8 cellular contexts compared by ENCODE assay signal in the genomic region with DNA sequence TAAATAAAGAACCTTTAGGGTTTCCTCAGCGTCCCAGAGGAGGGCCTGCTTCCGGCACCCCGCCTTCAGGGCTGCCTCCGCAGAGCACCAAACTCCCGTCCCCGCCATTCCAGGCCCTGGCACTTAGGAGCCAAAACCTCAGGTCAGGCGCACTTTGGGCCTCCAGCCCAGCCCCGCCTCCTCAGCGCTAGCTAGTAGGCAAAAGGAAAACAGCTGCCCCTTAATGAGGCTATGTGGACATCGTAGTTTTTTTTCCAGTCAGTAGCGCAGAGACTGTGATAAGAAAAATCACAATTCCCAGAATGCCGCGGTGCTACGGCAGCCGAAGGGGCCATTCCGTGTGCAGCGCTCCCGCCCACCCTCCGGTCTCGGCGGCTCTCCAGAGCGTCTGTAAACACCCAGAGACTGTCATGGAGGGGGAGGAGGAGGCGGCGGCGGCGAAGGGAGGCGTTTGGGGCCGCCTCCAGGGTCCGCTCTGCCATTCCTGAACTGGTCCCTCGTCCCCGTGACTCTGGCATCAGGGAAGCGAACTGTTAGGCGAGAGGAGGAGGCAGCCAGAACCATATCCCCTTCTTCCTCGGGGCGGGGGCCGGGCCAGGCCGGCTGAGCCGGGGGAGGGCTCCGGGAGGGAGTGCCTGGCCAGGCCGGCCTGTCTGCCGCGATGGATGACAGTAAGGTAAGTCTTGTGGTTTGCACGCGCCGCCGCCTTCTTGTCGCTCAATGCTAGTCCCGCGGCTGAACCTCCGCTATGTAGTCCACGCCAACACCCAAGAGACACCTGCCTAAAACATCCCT. TPM values are rescaled to one million over a fixed set of nuclear protein-coding genes. Genes with fewer than 3 reads are reported as not detected.
DNase-seq lines count a peak whose midpoint lies in the region; ATAC-seq and TF ChIP-seq lines count a peak whose summit lies in the region.

A gene with protein sequence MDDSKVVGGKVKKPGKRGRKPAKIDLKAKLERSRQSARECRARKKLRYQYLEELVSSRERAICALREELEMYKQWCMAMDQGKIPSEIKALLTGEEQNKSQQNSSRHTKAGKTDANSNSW (plus strand): TSS at position 365 of the 795 bp plus-strand sequence. CDS start 297 bp downstream, at position 662.

- peak within 1 kb of the TSS; percentile 99 for H3K27ac Mint-ChIP-seq in activated naive CD8-positive, alpha-beta T cell

- H3K27me3 Mint-ChIP-seq in activated naive CD8-positive, alpha-beta T cell = no peaks in the 10 kb centered on the region

- intact Hi-C loops in testis (cut with DNase I; ENCODE audit: low total_unique reads) = no loop called here

- H3K4me3 Mint-ChIP-seq in activated naive CD8-positive, alpha-beta T cell = peak within 1 kb of the TSS; percentile 92

- no peaks in the 10 kb centered on the region for H3K36me3 ChIP-seq in testis (ENCODE audit: low read depth, missing control alignments)

- TF ChIP-seq POLR2A in NB4 (IDR thresholded peaks at IDR 0.05; ENCODE audit: extremely low read depth, insufficient read length) (peak; percentile 52), testis (IDR thresholded peaks at IDR 0.05) (peak; percentile 36)

- H3K27ac ChIP-seq in testis = peak within 1 kb of the TSS; percentile 97 to 98

- H3K27me3 ChIP-seq in testis = no peaks in the 10 kb centered on the region

- H3K4me1 Mint-ChIP-seq in activated naive CD8-positive, alpha-beta T cell (ENCODE audit: low read depth) = peaks cover 61% of the 10 kb centered on the region

- peak; percentile 92 for DNase-seq in GM04504 (ENCODE audit: low read depth)
- peak; percentile 92 for DNase-seq in HFF-Myc (ENCODE audit: extremely low read depth, low read depth)
- peak; percentile 96 for DNase-seq in NB4 (ENCODE audit: low read depth)
- peak; percentile 93 for DNase-seq in glomerular visceral epithelial cell (ENCODE audit: extremely low spot score)
- DNase-seq in omental fat pad (ENCODE audit: low spot score) = peak; percentile 76
- DNase-seq in testis = peak; percentile 95

- no peaks in the 10 kb centered on the region for H3K9me3 Mint-ChIP-seq in activated naive CD8-positive, alpha-beta T cell (ENCODE audit: low read depth)

- peak within 1 kb of the TSS; percentile 74 for H3K4me3 ChIP-seq in HFF-Myc (replicated peaks; ENCODE audit: low read depth, low read length)
- H3K4me3 ChIP-seq in NB4 (ENCODE audit: low read depth, low read length) = peak within 1 kb of the TSS; percentile 88
- H3K4me3 ChIP-seq in testis = peak within 1 kb of the TSS; percentile 91 to 92

- no peak for TF ChIP-seq CTCF in HFF-Myc (IDR thresholded peaks at IDR 0.05; ENCODE audit: low read depth, low read length, missing control alignments)
- TF ChIP-seq CTCF in NB4 (IDR thresholded peaks at IDR 0.05; ENCODE audit: low read depth, low read length) = no peak
- TF ChIP-seq CTCF in omental fat pad (IDR thresholded peaks at IDR 0.05) = no peak
- peak in 2 of 3 experiments; percentile 4 to 14 for TF ChIP-seq CTCF in testis (IDR thresholded peaks at IDR 0.05)

- H3K36me3 Mint-ChIP-seq in activated naive CD8-positive, alpha-beta T cell = peaks cover 2% of the 10 kb centered on the region

- peaks cover 26% of the 10 kb centered on the region for H3K4me1 ChIP-seq in testis

- H3K9me3 ChIP-seq in testis = no peaks in the 10 kb centered on the region

- WGBS in testis, 2 donors = 0 to 1% methylated on average over 17 to 45 of the region's 51 CpGs

- ATAC-seq in SK-N-SH treated with all-trans-retinoic acid at 6 μM for 48 hours (peak; percentile 92), omental fat pad (ENCODE audit: low FRiP score) (peak; percentile 98)

TF ChIP-seq in SK-N-SH treated with all-trans-retinoic acid at 6 μM for 48 hours, 23 proteins besides CTCF, POLR2A, EP300 and RAD21 (continues in another document):
- TF ChIP-seq ZNF565 (CRISPR knock-in tag; conservative IDR thresholded peaks at IDR 0.05; ENCODE audit: low read depth) (no peak), ARNTL (CRISPR knock-in tag; IDR thresholded peaks at IDR 0.05; ENCODE audit: borderline replicate concordance, low read depth) (no peak), SNAI2 (CRISPR knock-in tag; IDR thresholded peaks at IDR 0.05) (no peak), TCF4 (CRISPR knock-in tag; IDR thresholded peaks at IDR 0.05; ENCODE audit: borderline replicate concordance) (peak; percentile 75; the same call in 1 of the 2 replicates), TOX (CRISPR knock-in tag; IDR thresholded peaks at IDR 0.05; ENCODE audit: borderline replicate concordance) (no peak), BACH2 (CRISPR knock-in tag; IDR thresholded peaks at IDR 0.05; ENCODE audit: borderline replicate concordance) (no peak), ZFP3 (CRISPR knock-in tag; IDR thresholded peaks at IDR 0.05) (0 out of 2 replicates have a peak, but pooled peaks have one; percentile 39), PPARA (CRISPR knock-in tag; IDR thresholded peaks at IDR 0.05; ENCODE audit: borderline replicate concordance) (no peak), ZNF70 (CRISPR knock-in tag; IDR thresholded peaks at IDR 0.05) (no peak), RARB (CRISPR knock-in tag; IDR thresholded peaks at IDR 0.05) (no peak), OSR1 (CRISPR knock-in tag; IDR thresholded peaks at IDR 0.05) (no peak)
- TF ChIP-seq, protein P1, sequence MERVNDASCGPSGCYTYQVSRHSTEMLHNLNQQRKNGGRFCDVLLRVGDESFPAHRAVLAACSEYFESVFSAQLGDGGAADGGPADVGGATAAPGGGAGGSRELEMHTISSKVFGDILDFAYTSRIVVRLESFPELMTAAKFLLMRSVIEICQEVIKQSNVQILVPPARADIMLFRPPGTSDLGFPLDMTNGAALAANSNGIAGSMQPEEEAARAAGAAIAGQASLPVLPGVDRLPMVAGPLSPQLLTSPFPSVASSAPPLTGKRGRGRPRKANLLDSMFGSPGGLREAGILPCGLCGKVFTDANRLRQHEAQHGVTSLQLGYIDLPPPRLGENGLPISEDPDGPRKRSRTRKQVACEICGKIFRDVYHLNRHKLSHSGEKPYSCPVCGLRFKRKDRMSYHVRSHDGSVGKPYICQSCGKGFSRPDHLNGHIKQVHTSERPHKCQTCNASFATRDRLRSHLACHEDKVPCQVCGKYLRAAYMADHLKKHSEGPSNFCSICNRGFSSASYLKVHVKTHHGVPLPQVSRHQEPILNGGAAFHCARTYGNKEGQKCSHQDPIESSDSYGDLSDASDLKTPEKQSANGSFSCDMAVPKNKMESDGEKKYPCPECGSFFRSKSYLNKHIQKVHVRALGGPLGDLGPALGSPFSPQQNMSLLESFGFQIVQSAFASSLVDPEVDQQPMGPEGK (CRISPR knock-in tag; IDR thresholded peaks at IDR 0.05; ENCODE audit: borderline replicate concordance) = peak; percentile 67; the same call in 1 of the 2 replicates
- TF ChIP-seq, protein P2, sequence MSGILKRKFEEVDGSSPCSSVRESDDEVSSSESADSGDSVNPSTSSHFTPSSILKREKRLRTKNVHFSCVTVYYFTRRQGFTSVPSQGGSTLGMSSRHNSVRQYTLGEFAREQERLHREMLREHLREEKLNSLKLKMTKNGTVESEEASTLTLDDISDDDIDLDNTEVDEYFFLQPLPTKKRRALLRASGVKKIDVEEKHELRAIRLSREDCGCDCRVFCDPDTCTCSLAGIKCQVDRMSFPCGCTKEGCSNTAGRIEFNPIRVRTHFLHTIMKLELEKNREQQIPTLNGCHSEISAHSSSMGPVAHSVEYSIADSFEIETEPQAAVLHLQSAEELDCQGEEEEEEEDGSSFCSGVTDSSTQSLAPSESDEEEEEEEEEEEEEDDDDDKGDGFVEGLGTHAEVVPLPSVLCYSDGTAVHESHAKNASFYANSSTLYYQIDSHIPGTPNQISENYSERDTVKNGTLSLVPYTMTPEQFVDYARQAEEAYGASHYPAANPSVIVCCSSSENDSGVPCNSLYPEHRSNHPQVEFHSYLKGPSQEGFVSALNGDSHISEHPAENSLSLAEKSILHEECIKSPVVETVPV (CRISPR knock-in tag; IDR thresholded peaks at IDR 0.05) = no peak
- TF ChIP-seq, protein P3, sequence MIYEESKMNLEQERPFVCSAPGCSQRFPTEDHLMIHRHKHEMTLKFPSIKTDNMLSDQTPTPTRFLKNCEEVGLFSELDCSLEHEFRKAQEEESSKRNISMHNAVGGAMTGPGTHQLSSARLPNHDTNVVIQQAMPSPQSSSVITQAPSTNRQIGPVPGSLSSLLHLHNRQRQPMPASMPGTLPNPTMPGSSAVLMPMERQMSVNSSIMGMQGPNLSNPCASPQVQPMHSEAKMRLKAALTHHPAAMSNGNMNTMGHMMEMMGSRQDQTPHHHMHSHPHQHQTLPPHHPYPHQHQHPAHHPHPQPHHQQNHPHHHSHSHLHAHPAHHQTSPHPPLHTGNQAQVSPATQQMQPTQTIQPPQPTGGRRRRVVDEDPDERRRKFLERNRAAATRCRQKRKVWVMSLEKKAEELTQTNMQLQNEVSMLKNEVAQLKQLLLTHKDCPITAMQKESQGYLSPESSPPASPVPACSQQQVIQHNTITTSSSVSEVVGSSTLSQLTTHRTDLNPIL (CRISPR knock-in tag; IDR thresholded peaks at IDR 0.05; ENCODE audit: low read depth) = no peak
- TF ChIP-seq, protein P4, sequence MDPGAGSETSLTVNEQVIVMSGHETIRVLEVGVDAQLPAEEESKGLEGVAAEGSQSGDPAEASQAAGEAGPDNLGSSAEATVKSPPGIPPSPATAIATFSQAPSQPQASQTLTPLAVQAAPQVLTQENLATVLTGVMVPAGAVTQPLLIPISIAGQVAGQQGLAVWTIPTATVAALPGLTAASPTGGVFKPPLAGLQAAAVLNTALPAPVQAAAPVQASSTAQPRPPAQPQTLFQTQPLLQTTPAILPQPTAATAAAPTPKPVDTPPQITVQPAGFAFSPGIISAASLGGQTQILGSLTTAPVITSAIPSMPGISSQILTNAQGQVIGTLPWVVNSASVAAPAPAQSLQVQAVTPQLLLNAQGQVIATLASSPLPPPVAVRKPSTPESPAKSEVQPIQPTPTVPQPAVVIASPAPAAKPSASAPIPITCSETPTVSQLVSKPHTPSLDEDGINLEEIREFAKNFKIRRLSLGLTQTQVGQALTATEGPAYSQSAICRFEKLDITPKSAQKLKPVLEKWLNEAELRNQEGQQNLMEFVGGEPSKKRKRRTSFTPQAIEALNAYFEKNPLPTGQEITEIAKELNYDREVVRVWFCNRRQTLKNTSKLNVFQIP (CRISPR knock-in tag; IDR thresholded peaks at IDR 0.05; ENCODE audit: borderline replicate concordance, low read depth) = no peak

RNA-seq across cellular contexts. Expression of the gene that starts here (rescaled TPM):
- total RNA-seq in omental fat pad (10 to 100 TPM; 53.0 to 73.9 (median 63.1) TPM), testis (10 to 100 TPM; 42.8 to 43.6 TPM)
- polyA plus RNA-seq in testis (ENCODE audit: insufficient read depth, low read depth, low replicate concordance) = 49.6 TPM

Comparison
In these comparisons a context has a peak if more than half of its experiments do, and no peak if none do; other contexts are left out.
1. Peak in every context shown above with its lines: DNase-seq, ATAC-seq, H3K4me3 ChIP-seq and H3K27ac ChIP-seq.
2. CTCF ChIP-seq: peak in testis (2 of 3); none in HFF-Myc (single experiment), NB4 (single experiment) and omental fat pad (0 of 3).